11 cellular contexts compared by ENCODE assay signal in the genomic region with DNA sequence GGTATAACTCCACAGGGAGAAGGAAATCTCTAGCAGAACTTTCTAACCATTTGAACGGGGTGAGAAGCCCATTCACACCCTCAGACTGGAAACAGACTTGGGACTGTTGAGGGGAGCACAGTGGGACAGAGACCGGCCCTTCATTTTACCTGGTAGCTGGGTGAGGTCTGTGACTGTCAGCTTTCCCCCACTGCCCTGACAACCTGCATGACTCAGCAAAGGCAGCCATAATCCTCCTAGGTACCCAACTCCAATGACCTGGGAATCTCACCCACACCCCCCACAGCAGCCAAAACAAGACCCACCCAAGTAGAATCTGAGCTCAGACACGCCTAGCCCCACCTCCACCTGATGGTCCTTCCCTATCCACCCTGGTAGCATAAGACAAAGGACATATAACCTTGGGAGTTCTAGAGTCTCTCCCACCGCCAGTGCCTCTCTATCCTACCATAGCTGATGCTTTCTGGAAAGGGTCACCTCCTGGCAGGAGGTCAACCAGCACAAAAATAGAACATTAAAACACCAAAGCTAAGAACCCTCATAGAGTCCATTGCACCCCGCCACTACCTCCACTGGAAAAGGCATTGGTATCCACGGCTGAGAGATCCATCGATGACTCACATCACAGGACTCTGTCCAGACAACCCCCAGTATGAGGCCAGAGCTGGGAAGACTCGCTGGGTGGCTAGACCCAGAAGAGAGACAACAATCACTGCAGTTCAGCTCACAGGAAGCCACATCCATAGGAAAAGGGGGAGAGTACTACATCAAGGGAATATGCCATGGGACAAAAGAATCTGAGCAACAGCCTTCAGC. TPM values are rescaled to one million over a fixed set of nuclear protein-coding genes. Genes with fewer than 3 reads are reported as not detected.
DNase-seq lines count a peak whose midpoint lies in the region; ATAC-seq, FAIRE-seq and TF ChIP-seq lines count a peak whose summit lies in the region.
"Had no signal": no experiment of that assay in that cellular context is flagged by ENCODE, and none has a peak within 500 bp of the region (broad histone marks: within the 10 kb centered on the region; RNA-seq: fewer than 3 reads in every experiment).

No MANE protein-coding gene starts in this region.

- no peaks in the 10 kb centered on the region for H3K27me3 Mint-ChIP-seq in CD8-positive, alpha-beta T cell (ENCODE audit: low read depth)
- no peaks in the 10 kb centered on the region for H3K27me3 Mint-ChIP-seq in memory B cell

- CTCF ChIA-PET in CD8-positive, alpha-beta T cell (lab: Charles Lee), result interaction anchor here (1.1 kb wide), 1 partner anchor 11 kb away, joined by 3 read pairs; no protein-coding TSS in a partner anchor

- H3K27ac Mint-ChIP-seq in CD8-positive, alpha-beta T cell, result peak overlapping the region; percentile 28
- H3K27ac Mint-ChIP-seq in memory B cell, result peak overlapping the region; percentile 38

- POLR2A ChIA-PET in CD8-positive, alpha-beta T cell (lab: Charles Lee), result interaction anchor here (2.0 kb wide), 1 partner anchor 28 kb away, joined by 4 read pairs; a partner anchor contains a TSS

- H3K4me1 Mint-ChIP-seq in CD8-positive, alpha-beta T cell (ENCODE audit: low read depth), result peaks cover 73% of the 10 kb centered on the region
- H3K4me1 Mint-ChIP-seq in memory B cell, result peaks cover 36% of the 10 kb centered on the region

- WGBS in aorta, 2 donors, result 87% methylated on average over 8 of the region's 8 CpGs

- no peak overlapping the region for H3K4me3 ChIP-seq in CD8-positive, alpha-beta T cell (ENCODE audit: low read depth, low read length)
- H3K4me3 ChIP-seq in bronchial epithelial cell (ENCODE audit: low read depth, low read length), result no peak overlapping the region
- H3K4me3 ChIP-seq in aorta (ENCODE audit: low read length in 2 of 2), result no peak overlapping the region

- FAIRE-seq in HTR-8/SVneo (lab: Jason Lieb, UNC) (no peak), bronchial epithelial cell (lab: Jason Lieb, UNC) (no peak)

- DNase-seq in CD8-positive, alpha-beta T cell, result no peak
- DNase-seq in HTR-8/SVneo (ENCODE audit: insufficient read length, low spot score) (peak; percentile 17), bronchial epithelial cell (ENCODE audit: low read depth) (peak; percentile 79), memory B cell (ENCODE audit: low spot score in 2 of 2) (no peak), aorta (no peak)
- no peak for DNase-seq in stimulated activated CD4-positive, alpha-beta T cell treated with anti-CD3 and anti-CD28 coated beads, Interleukin-1b, Interleukin-23, amount 100 ng/mL, for 48 hours
- no peak for DNase-seq in stimulated activated CD4-positive, alpha-beta T cell treated with anti-CD3 and anti-CD28 coated beads, Interleukin-4, amount 100 ng/mL, for 24 hours
- no peak for DNase-seq in stimulated activated naive CD4-positive, alpha-beta T cell treated with Interleukin-2 at 50 U/mL for 16 hours (lab: John Stamatoyannopoulos, UW)
- DNase-seq: DMS153, NCI-H526 treated with DMSO at 0.1 percent for 48 hours, T-helper 1 cell had no signal

- no peak overlapping the region for H3K27ac ChIP-seq in CD8-positive, alpha-beta T cell (ENCODE audit: low read depth, low read length)
- no peak overlapping the region for H3K27ac ChIP-seq in aorta (ENCODE audit: low read depth in 1 of 2, low read length in 2 of 2)

- no peaks in the 10 kb centered on the region for H3K9me3 ChIP-seq in CD8-positive, alpha-beta T cell (ENCODE audit: low read length)
- H3K9me3 ChIP-seq in aorta (ENCODE audit: control insufficient read depth, low read length), result no peaks in the 10 kb centered on the region

- H3K4me1 ChIP-seq in CD8-positive, alpha-beta T cell (ENCODE audit: insufficient read depth, low read length), result peaks cover 6% of the 10 kb centered on the region
- no peaks in the 10 kb centered on the region for H3K4me1 ChIP-seq in aorta (ENCODE audit: control insufficient read depth in 1 of 2, insufficient read depth in 2 of 2, low read length in 2 of 2)

- no peak for TF ChIP-seq CTCF in CD8-positive, alpha-beta T cell (IDR thresholded peaks at IDR 0.05)
- no peak for TF ChIP-seq CTCF in bronchial epithelial cell (IDR thresholded peaks at IDR 0.05; ENCODE audit: insufficient read depth, low read length, severe bottlenecking)

- H3K36me3 ChIP-seq in CD8-positive, alpha-beta T cell (ENCODE audit: insufficient read depth, low read length), result no peaks in the 10 kb centered on the region
- H3K36me3 ChIP-seq in bronchial epithelial cell (ENCODE audit: control insufficient read depth, insufficient read depth, low read length) (no peaks in the 10 kb centered on the region), aorta (ENCODE audit: control insufficient read depth in 1 of 2, insufficient read depth in 2 of 2, low read length in 1 of 2) (no peaks in the 10 kb centered on the region)

- H3K4me3 Mint-ChIP-seq in CD8-positive, alpha-beta T cell, result no peak overlapping the region
- no peak overlapping the region for H3K4me3 Mint-ChIP-seq in memory B cell

- intact Hi-C loops in CD8-positive, alpha-beta T cell (cut with DNase I, micrococcal nuclease), result no loop called here
- intact Hi-C loops in aorta (cut with DNase I), result no loop called here

- no peak for ATAC-seq in CD8-positive, alpha-beta T cell
- ATAC-seq in memory B cell (ENCODE audit: low read depth), result no peak
- no peak for ATAC-seq in aorta (ENCODE audit: low FRiP score)

- H3K27me3 ChIP-seq in CD8-positive, alpha-beta T cell (ENCODE audit: insufficient read depth, low read length), result no peaks in the 10 kb centered on the region
- no peaks in the 10 kb centered on the region for H3K27me3 ChIP-seq in bronchial epithelial cell (ENCODE audit: control insufficient read depth, insufficient read depth, low read length)
- no peaks in the 10 kb centered on the region for H3K27me3 ChIP-seq in aorta (ENCODE audit: control insufficient read depth in 1 of 2, insufficient read depth in 2 of 2, low read length in 1 of 2)

- peaks cover 76% of the 10 kb centered on the region for H3K36me3 Mint-ChIP-seq in CD8-positive, alpha-beta T cell
- peaks cover 61% of the 10 kb centered on the region for H3K36me3 Mint-ChIP-seq in memory B cell

- peaks cover 7% of the 10 kb centered on the region for H3K9me3 Mint-ChIP-seq in CD8-positive, alpha-beta T cell
- no peaks in the 10 kb centered on the region for H3K9me3 Mint-ChIP-seq in memory B cell

RNA-seq across cellular contexts. Expression of a gene that starts 28.0 kb away (rescaled TPM):
- 10 to 100 TPM; 28.3 to 29.1 TPM for total RNA-seq in CD8-positive, alpha-beta T cell
- total RNA-seq in bronchial epithelial cell (5.8 and 7.3 TPM in 2 replicates), aorta (10 to 100 TPM; 25.6 to 32.4 TPM)
- 10 to 100 TPM in 1 of 2 donors, 1 to 10 TPM in 1; 6.9 to 14.5 TPM for polyA plus RNA-seq in aorta

Comparison
In these comparisons a context has a peak if more than half of its experiments do, and no peak if none do; other contexts are left out.
1. DNase-seq: peak in HTR-8/SVneo (single experiment) and bronchial epithelial cell (single experiment); none in CD8-positive, alpha-beta T cell (0 of 7), memory B cell (0 of 2), stimulated activated CD4-positive, alpha-beta T cell treated with anti-CD3 and anti-CD28 coated beads, Interleukin-1b, Interleukin-23, amount 100 ng/mL, for 48 hours (single experiment), stimulated activated CD4-positive, alpha-beta T cell treated with anti-CD3 and anti-CD28 coated beads, Interleukin-4, amount 100 ng/mL, for 24 hours (single experiment), stimulated activated naive CD4-positive, alpha-beta T cell treated with Interleukin-2 at 50 U/mL for 16 hours (single experiment) and aorta (0 of 2).